ENCODE assay signal across 1 cellular context in the genomic region with DNA sequence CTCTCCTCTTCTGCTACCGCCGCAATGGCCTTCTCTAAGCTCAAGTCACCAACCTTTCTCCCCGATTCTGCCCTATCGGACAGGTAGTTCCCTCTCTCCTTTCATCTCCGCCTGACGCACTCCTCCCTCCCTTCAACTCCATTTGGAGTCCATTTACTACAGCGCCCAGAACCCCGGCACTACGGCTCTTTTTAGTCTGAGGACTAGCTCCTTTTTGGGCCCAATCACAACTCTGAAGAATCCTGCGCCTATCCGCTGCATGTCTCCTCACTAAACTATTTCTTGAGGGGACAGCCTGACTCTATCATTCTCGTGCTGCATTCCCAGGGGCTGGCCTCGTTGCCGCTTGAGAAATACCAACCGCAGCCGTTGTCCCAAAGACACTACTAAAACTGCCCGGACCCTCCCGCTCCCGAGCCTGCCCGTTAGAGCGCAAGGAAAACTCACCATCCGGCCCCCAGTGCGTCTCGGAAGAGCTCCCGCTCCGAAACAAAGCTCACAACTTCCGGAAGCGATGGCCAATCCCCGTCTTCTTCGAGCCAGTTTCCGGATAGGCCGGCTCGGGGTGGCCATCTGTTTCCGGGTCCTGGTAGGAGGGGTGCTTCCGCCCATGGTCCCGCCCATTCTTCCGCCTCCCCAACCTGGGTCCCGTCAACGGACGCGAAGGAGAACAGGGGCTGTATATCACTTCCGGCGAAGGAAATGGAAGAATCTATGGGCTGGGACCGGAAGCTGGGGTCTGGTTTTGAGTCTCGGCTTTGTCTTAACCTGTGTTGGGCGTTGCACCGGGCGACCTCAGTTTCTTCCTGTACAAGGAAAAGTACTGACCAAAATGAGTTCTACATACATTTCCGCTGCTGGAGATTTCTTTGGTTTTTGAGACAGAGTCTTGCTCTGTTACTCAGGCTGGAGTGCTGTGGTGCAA.
TF ChIP-seq lines count a peak whose summit lies in the region.

A gene (minus strand): TSS at position 491 of the 925 bp plus-strand sequence. CDS start 2,776 bp downstream, outside the sequence.

TF ChIP-seq in SK-N-SH treated with all-trans-retinoic acid at 6 μM for 48 hours, 23 proteins besides CTCF, POLR2A, EP300 and RAD21 (continued from another document):
- TF ChIP-seq PPARA (CRISPR knock-in tag; IDR thresholded peaks at IDR 0.05; ENCODE audit: borderline replicate concordance) (no peak), ZFP3 (CRISPR knock-in tag; IDR thresholded peaks at IDR 0.05) (0 out of 2 replicates have a peak, but pooled peaks have one; percentile 49), OSR1 (CRISPR knock-in tag; IDR thresholded peaks at IDR 0.05) (no peak), ZC3H10 (CRISPR knock-in tag; IDR thresholded peaks at IDR 0.05) (no peak), ARNTL (CRISPR knock-in tag; IDR thresholded peaks at IDR 0.05; ENCODE audit: borderline replicate concordance, low read depth) (no peak), ISL1 (CRISPR knock-in tag; IDR thresholded peaks at IDR 0.05) (no peak), ZNF8 (CRISPR knock-in tag; IDR thresholded peaks at IDR 0.05) (peak; percentile 32; the same call in 1 of the 2 replicates), RARB (CRISPR knock-in tag; IDR thresholded peaks at IDR 0.05) (0 out of 2 replicates have a peak, but pooled peaks have one; percentile 27), CSDC2 (CRISPR knock-in tag; IDR thresholded peaks at IDR 0.05) (peak; percentile 85)
- TF ChIP-seq, protein P1, sequence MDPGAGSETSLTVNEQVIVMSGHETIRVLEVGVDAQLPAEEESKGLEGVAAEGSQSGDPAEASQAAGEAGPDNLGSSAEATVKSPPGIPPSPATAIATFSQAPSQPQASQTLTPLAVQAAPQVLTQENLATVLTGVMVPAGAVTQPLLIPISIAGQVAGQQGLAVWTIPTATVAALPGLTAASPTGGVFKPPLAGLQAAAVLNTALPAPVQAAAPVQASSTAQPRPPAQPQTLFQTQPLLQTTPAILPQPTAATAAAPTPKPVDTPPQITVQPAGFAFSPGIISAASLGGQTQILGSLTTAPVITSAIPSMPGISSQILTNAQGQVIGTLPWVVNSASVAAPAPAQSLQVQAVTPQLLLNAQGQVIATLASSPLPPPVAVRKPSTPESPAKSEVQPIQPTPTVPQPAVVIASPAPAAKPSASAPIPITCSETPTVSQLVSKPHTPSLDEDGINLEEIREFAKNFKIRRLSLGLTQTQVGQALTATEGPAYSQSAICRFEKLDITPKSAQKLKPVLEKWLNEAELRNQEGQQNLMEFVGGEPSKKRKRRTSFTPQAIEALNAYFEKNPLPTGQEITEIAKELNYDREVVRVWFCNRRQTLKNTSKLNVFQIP (CRISPR knock-in tag; IDR thresholded peaks at IDR 0.05; ENCODE audit: borderline replicate concordance, low read depth) = no peak
- TF ChIP-seq, protein P2, sequence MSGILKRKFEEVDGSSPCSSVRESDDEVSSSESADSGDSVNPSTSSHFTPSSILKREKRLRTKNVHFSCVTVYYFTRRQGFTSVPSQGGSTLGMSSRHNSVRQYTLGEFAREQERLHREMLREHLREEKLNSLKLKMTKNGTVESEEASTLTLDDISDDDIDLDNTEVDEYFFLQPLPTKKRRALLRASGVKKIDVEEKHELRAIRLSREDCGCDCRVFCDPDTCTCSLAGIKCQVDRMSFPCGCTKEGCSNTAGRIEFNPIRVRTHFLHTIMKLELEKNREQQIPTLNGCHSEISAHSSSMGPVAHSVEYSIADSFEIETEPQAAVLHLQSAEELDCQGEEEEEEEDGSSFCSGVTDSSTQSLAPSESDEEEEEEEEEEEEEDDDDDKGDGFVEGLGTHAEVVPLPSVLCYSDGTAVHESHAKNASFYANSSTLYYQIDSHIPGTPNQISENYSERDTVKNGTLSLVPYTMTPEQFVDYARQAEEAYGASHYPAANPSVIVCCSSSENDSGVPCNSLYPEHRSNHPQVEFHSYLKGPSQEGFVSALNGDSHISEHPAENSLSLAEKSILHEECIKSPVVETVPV (CRISPR knock-in tag; IDR thresholded peaks at IDR 0.05) = no peak
